Comparison of ENCODE assay signal across 11 cellular contexts in the genomic region with DNA sequence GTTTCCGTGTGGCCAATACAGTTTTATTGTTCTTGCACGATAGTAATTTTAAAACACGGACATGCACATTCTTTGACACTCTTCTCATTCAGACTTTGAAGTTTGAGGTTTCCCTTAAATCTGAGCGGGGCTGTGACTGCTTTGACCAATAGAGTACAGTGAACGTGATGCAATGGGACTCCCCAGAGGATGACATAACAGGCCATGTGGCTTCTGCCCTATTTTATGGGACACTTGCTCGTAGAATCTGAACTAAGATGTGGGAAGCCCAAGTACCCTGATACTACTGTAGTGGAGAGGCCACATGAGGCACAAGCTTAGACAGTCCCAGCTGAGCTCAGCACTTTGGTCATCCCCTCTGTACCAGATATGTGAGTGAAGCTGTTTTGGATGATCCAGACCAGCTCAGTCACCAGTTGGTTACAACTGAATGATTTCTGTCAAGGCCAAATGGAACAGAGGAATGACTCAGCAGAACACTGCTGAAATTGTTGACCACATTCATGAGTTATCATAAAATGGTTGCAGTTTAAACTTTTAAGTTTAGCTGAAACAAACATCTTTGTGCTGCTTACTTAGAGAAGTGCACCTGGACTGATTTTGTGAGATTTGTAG.
DNase-seq lines count a peak whose midpoint lies in the region; ATAC-seq and TF ChIP-seq lines count a peak whose summit lies in the region.
"Had no signal": no experiment of that assay in that cellular context is flagged by ENCODE, and none has a peak within 500 bp of the region (broad histone marks: within the 10 kb centered on the region; RNA-seq: fewer than 3 reads in every experiment).

No MANE protein-coding gene starts in this region.

- DNase-seq in AG04450 (ENCODE audit: low read depth, low spot score) (peak; percentile 27), epithelial cell of proximal tubule (ENCODE audit: low read depth) (peak; percentile 89), Peyer's patch (no peak), T-helper 1 cell (no peak), putamen (ENCODE audit: low spot score) (no peak)
- no peak for DNase-seq in stimulated activated naive CD4-positive, alpha-beta T cell treated with Interleukin-2 at 50 U/mL for 16 hours (lab: John Stamatoyannopoulos, UW)
- DNase-seq: CD4-positive, CD25-positive, alpha-beta regulatory T cell had no signal

- H3K4me1 ChIP-seq in Peyer's patch = no peaks in the 10 kb centered on the region

- TF ChIP-seq CTCF in AG04450 (IDR thresholded peaks at IDR 0.05; ENCODE audit: low read depth, low read length) = no peak
- no peak for TF ChIP-seq CTCF in epithelial cell of proximal tubule (conservative IDR thresholded peaks at IDR 0.05; ENCODE audit: low read depth, low read length)
- TF ChIP-seq CTCF in Peyer's patch (IDR thresholded peaks at IDR 0.05) = no peak

- H3K27me3 ChIP-seq in AG04450 (ENCODE audit: control insufficient read depth, insufficient read depth, low read length) (no peaks in the 10 kb centered on the region), Peyer's patch (no peaks in the 10 kb centered on the region)

- no peak for TF ChIP-seq POLR2A in Peyer's patch (IDR thresholded peaks at IDR 0.05)

- H3K4me3 ChIP-seq in AG04450 (ENCODE audit: low read depth, low read length) (no peak overlapping the region), epithelial cell of proximal tubule (ENCODE audit: low read depth, low read length) (no peak overlapping the region), Peyer's patch (no peak overlapping the region)

- H3K36me3 ChIP-seq in Peyer's patch = no peaks in the 10 kb centered on the region

- H3K9me3 ChIP-seq in AG04450 (ENCODE audit: control insufficient read depth, insufficient read depth, low read length) = no peaks in the 10 kb centered on the region
- H3K9me3 ChIP-seq in Peyer's patch = no peaks in the 10 kb centered on the region

- POLR2A ChIA-PET in AG04450 (lab: Yijun Ruan, JAX) = no interaction called here

- peak overlapping the region; percentile 61 for H3K27ac ChIP-seq in AG04450 (ENCODE audit: low read depth, low read length)
- no peak overlapping the region for H3K27ac ChIP-seq in Peyer's patch
- H3K27ac ChIP-seq: KMS-11 had no signal

- CTCF ChIA-PET in AG04450 (lab: Charles Lee) = no interaction called here

- ATAC-seq in GM21360 (IDR thresholded peaks at IDR 0.05; ENCODE audit: unreplicated experiment) = peak; percentile 97
- ATAC-seq in HG03565 (IDR thresholded peaks at IDR 0.05; ENCODE audit: unreplicated experiment) = peak; percentile 87
- ATAC-seq: stimulated activated memory B cell treated with anti-CD40 and anti-IgM and Interleukin-4, amounts not matched to agents 10 μg/mL and 1 μg/mL and 100 μg/mL, for 72 hours had no signal

Comparison
In these comparisons a context has a peak if more than half of its experiments do, and no peak if none do; other contexts are left out.
1. DNase-seq: peak in AG04450 (single experiment) and epithelial cell of proximal tubule (single experiment); none in Peyer's patch (0 of 3), T-helper 1 cell (0 of 5), putamen (single experiment) and stimulated activated naive CD4-positive, alpha-beta T cell treated with Interleukin-2 at 50 U/mL for 16 hours (single experiment).